ENCODE assay signal across 24 cellular contexts in the genomic region with DNA sequence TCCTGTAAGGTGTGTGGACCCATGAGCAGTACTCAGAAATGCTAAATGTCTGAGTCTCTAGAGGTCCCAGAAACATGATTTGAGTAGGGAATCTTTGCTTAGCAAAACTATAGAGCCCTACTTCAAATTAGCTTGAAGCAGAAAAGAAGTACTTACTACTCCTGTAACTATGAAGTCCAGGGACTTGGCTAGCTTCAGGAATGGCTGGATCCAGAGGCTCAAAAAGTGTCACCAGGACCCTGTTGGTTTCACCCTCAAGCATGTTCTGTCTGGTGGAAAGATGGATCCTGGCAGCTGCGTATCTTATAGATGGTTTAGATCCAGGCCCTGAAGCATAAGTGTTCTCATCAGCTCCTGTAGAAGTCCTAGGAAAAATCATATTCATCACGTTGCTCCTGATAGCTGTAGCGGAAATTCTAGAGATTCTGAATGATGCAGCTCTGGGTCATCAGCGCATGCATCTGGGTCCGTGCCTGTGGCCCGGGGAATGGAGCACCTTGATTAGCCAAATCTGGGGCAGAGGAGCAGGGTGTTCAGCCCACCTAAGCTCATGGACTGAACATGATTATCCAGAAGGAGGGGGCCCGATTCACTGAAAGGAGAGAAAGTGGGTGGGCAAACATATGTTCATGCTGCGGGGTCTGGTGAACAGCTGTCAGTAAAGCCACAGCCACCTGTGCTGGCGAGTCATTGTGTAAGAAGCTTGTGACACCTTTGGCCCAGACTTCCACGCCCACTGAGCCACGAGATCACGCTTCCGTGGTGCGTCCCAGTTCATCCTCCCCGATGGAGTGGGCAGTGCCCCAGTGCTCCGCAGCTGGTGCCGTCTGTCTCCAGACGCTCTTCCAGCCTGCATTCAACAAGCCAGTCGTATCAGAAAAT.
A peak's percentile ranks its signal among the peaks of the same experiment; 100 is the strongest.
DNase-seq lines count a peak whose midpoint lies in the region; ATAC-seq and TF ChIP-seq lines count a peak whose summit lies in the region.
"Had no signal": no experiment of that assay in that cellular context is flagged by ENCODE, and none has a peak within 500 bp of the region (broad histone marks: within the 10 kb centered on the region; RNA-seq: fewer than 3 reads in every experiment).

No MANE protein-coding gene starts in this region.

- POLR2A ChIA-PET in activated CD8-positive, alpha-beta T cell treated with anti-CD3 and anti-CD28 coated beads for 36 hours (lab: Charles Lee), result interaction anchor here (0.6 kb wide), 1 partner anchor 799 kb away, joined by 3 read pairs; no protein-coding TSS in a partner anchor
- POLR2A ChIA-PET in activated CD8-positive, alpha-beta T cell treated with anti-CD3 and anti-CD28 coated beads, Interleukin-2, amount 10 ng/mL, durations not matched to agents 7 days and 5 days (lab: Charles Lee), result no interaction called here

- peaks cover 36% of the 10 kb centered on the region for H3K4me1 Mint-ChIP-seq in activated CD8-positive, alpha-beta T cell treated with anti-CD3 and anti-CD28 coated beads for 36 hours (ENCODE audit: low read depth)
- H3K4me1 Mint-ChIP-seq in activated CD8-positive, alpha-beta T cell treated with anti-CD3 and anti-CD28 coated beads, Interleukin-2, amount 10 ng/mL, durations not matched to agents 7 days and 5 days (ENCODE audit: low read depth), result peaks cover 38% of the 10 kb centered on the region
- H3K4me1 Mint-ChIP-seq in activated T-helper 2 cell treated with anti-CD3 and anti-CD28 coated beads, Interferon-gamma antibody, Interleukin-2, Interleukin-4, amounts not matched to agents 10 μg/mL and 5 μg/mL and 100 μg/mL, durations not matched to agents 14 hours and 24 hours and 36 hours (ENCODE audit: low read depth), result peaks cover 73% of the 10 kb centered on the region

- peak overlapping the region; percentile 14 for H3K4me2 ChIP-seq in skeletal muscle satellite cell (ENCODE audit: low read length)

- TF ChIP-seq CTCF in activated CD8-positive, alpha-beta T cell treated with anti-CD3 and anti-CD28 coated beads for 36 hours (IDR thresholded peaks at IDR 0.05), result no peak

- no peak overlapping the region for H3K9ac ChIP-seq in skeletal muscle satellite cell (ENCODE audit: low read depth, low read length)
- H3K9ac ChIP-seq: GM23248 had no signal

- no peak overlapping the region for H3K4me3 Mint-ChIP-seq in activated CD8-positive, alpha-beta T cell treated with anti-CD3 and anti-CD28 coated beads for 36 hours
- H3K4me3 Mint-ChIP-seq in activated CD8-positive, alpha-beta T cell treated with anti-CD3 and anti-CD28 coated beads, Interleukin-2, amount 10 ng/mL, durations not matched to agents 7 days and 5 days, result no peak overlapping the region
- no peak overlapping the region for H3K4me3 Mint-ChIP-seq in activated T-helper 2 cell treated with anti-CD3 and anti-CD28 coated beads, Interferon-gamma antibody, Interleukin-2, Interleukin-4, amounts not matched to agents 10 μg/mL and 5 μg/mL and 100 μg/mL, durations not matched to agents 14 hours and 24 hours and 36 hours (ENCODE audit: low read depth)
- H3K4me3 Mint-ChIP-seq: activated naive CD4-positive, alpha-beta T cell treated with anti-CD3 and anti-CD28 coated beads for 36 hours; memory B cell; stimulated activated naive CD8-positive, alpha-beta T cell treated with anti-CD3 and anti-CD28 coated beads, Interleukin-15, Interleukin-2, amounts not matched to agents 100 ng/mL and 50 ng/mL, for 24 hours; T-helper 2 cell treated with Interferon-gamma antibody and Interleukin-4, amounts not matched to agents 5 μg/mL and 100 μg/mL, for 36 hours had no signal

- no peaks in the 10 kb centered on the region for H3K27me3 Mint-ChIP-seq in activated CD8-positive, alpha-beta T cell treated with anti-CD3 and anti-CD28 coated beads for 36 hours
- no peaks in the 10 kb centered on the region for H3K27me3 Mint-ChIP-seq in activated CD8-positive, alpha-beta T cell treated with anti-CD3 and anti-CD28 coated beads, Interleukin-2, amount 10 ng/mL, durations not matched to agents 7 days and 5 days (ENCODE audit: low read depth)
- no peaks in the 10 kb centered on the region for H3K27me3 Mint-ChIP-seq in activated T-helper 2 cell treated with anti-CD3 and anti-CD28 coated beads, Interferon-gamma antibody, Interleukin-2, Interleukin-4, amounts not matched to agents 10 μg/mL and 5 μg/mL and 100 μg/mL, durations not matched to agents 14 hours and 24 hours and 36 hours (ENCODE audit: low read depth)
- H3K27me3 Mint-ChIP-seq: memory B cell; stimulated activated naive CD8-positive, alpha-beta T cell treated with anti-CD3 and anti-CD28 coated beads, Interleukin-15, Interleukin-2, amounts not matched to agents 100 ng/mL and 50 ng/mL, for 24 hours had no signal

- H3K27me3 ChIP-seq in skeletal muscle satellite cell (ENCODE audit: control insufficient read depth, insufficient read depth, low read length), result no peaks in the 10 kb centered on the region
- H3K27me3 ChIP-seq: foreskin keratinocyte, MG63, vagina had no signal

- peak; percentile 25 for DNase-seq in activated CD8-positive, alpha-beta T cell treated with anti-CD3 and anti-CD28 coated beads for 36 hours
- no peak for DNase-seq in activated CD8-positive, alpha-beta T cell treated with anti-CD3 and anti-CD28 coated beads, Interleukin-2, amount 10 ng/mL, durations not matched to agents 7 days and 5 days
- DNase-seq in NCI-H524 (lab: John Stamatoyannopoulos, UW) (peak; percentile 94 to 99), NCI-H526 treated with DMSO at 0.1 percent for 48 hours (lab: John Stamatoyannopoulos, UW) (no peak), SIG-M5 (lab: John Stamatoyannopoulos, UW) (no peak)
- DNase-seq in activated T-helper 2 cell treated with anti-CD3 and anti-CD28 coated beads, Interferon-gamma antibody, Interleukin-2, Interleukin-4, amounts not matched to agents 10 μg/mL and 5 μg/mL and 100 μg/mL, durations not matched to agents 14 hours and 24 hours and 36 hours (ENCODE audit: low spot score), result no peak
- DNase-seq: activated naive CD4-positive, alpha-beta T cell treated with anti-CD3 and anti-CD28 coated beads for 36 hours; amniotic stem cell; DMS79; foreskin keratinocyte; GM23248; left cardiac atrium; MG63; NCI-H1436; NCI-H510A treated with DMSO at 0.1 percent for 48 hours; stimulated activated CD4-positive, alpha-beta T cell treated with anti-CD3 and anti-CD28 coated beads, Interleukin-4, amount 100 ng/mL, for 24 hours had no signal

- H3K4me1 ChIP-seq in skeletal muscle satellite cell (ENCODE audit: control insufficient read depth, insufficient read depth, low read length), result peaks cover 27% of the 10 kb centered on the region

- no peaks in the 10 kb centered on the region for H3K36me3 ChIP-seq in skeletal muscle satellite cell (ENCODE audit: insufficient read depth, low read length)
- H3K36me3 ChIP-seq: MG63, vagina had no signal

- no peak for ATAC-seq in activated CD8-positive, alpha-beta T cell treated with anti-CD3 and anti-CD28 coated beads for 36 hours
- ATAC-seq in activated CD8-positive, alpha-beta T cell treated with anti-CD3 and anti-CD28 coated beads, Interleukin-2, amount 10 ng/mL, durations not matched to agents 7 days and 5 days, result no peak
- ATAC-seq in GM19328 (IDR thresholded peaks at IDR 0.05; ENCODE audit: unreplicated experiment), result no peak
- ATAC-seq: esophagus mucosa, foreskin keratinocyte had no signal

- H3K36me3 Mint-ChIP-seq in activated CD8-positive, alpha-beta T cell treated with anti-CD3 and anti-CD28 coated beads for 36 hours (ENCODE audit: low read depth), result no peaks in the 10 kb centered on the region
- H3K36me3 Mint-ChIP-seq in activated CD8-positive, alpha-beta T cell treated with anti-CD3 and anti-CD28 coated beads, Interleukin-2, amount 10 ng/mL, durations not matched to agents 7 days and 5 days (ENCODE audit: low read depth), result no peaks in the 10 kb centered on the region
- H3K36me3 Mint-ChIP-seq in activated T-helper 2 cell treated with anti-CD3 and anti-CD28 coated beads, Interferon-gamma antibody, Interleukin-2, Interleukin-4, amounts not matched to agents 10 μg/mL and 5 μg/mL and 100 μg/mL, durations not matched to agents 14 hours and 24 hours and 36 hours (ENCODE audit: low read depth), result peaks cover 14% of the 10 kb centered on the region

- H3K9me3 Mint-ChIP-seq in activated CD8-positive, alpha-beta T cell treated with anti-CD3 and anti-CD28 coated beads for 36 hours, result no peaks in the 10 kb centered on the region
- H3K9me3 Mint-ChIP-seq in activated CD8-positive, alpha-beta T cell treated with anti-CD3 and anti-CD28 coated beads, Interleukin-2, amount 10 ng/mL, durations not matched to agents 7 days and 5 days (ENCODE audit: insufficient read depth), result no peaks in the 10 kb centered on the region
- H3K9me3 Mint-ChIP-seq in activated T-helper 2 cell treated with anti-CD3 and anti-CD28 coated beads, Interferon-gamma antibody, Interleukin-2, Interleukin-4, amounts not matched to agents 10 μg/mL and 5 μg/mL and 100 μg/mL, durations not matched to agents 14 hours and 24 hours and 36 hours, result no peaks in the 10 kb centered on the region
- H3K9me3 Mint-ChIP-seq: activated naive CD4-positive, alpha-beta T cell treated with anti-CD3 and anti-CD28 coated beads for 36 hours; memory B cell; stimulated activated naive CD8-positive, alpha-beta T cell treated with anti-CD3 and anti-CD28 coated beads, Interleukin-15, Interleukin-2, amounts not matched to agents 100 ng/mL and 50 ng/mL, for 24 hours; T-helper 2 cell treated with Interferon-gamma antibody and Interleukin-4, amounts not matched to agents 5 μg/mL and 100 μg/mL, for 36 hours had no signal

- intact Hi-C loops in activated CD8-positive, alpha-beta T cell treated with anti-CD3 and anti-CD28 coated beads for 36 hours (cut with micrococcal nuclease), result no loop called here
- intact Hi-C loops in activated T-helper 2 cell treated with anti-CD3 and anti-CD28 coated beads, Interferon-gamma antibody, Interleukin-2, Interleukin-4, amounts not matched to agents 10 μg/mL and 5 μg/mL and 100 μg/mL, durations not matched to agents 14 hours and 24 hours and 36 hours (cut with micrococcal nuclease), result no loop called here

- H3K27ac Mint-ChIP-seq in activated CD8-positive, alpha-beta T cell treated with anti-CD3 and anti-CD28 coated beads for 36 hours, result no peak overlapping the region
- H3K27ac Mint-ChIP-seq in activated CD8-positive, alpha-beta T cell treated with anti-CD3 and anti-CD28 coated beads, Interleukin-2, amount 10 ng/mL, durations not matched to agents 7 days and 5 days, result no peak overlapping the region
- peak overlapping the region; percentile 48 for H3K27ac Mint-ChIP-seq in activated T-helper 2 cell treated with anti-CD3 and anti-CD28 coated beads, Interferon-gamma antibody, Interleukin-2, Interleukin-4, amounts not matched to agents 10 μg/mL and 5 μg/mL and 100 μg/mL, durations not matched to agents 14 hours and 24 hours and 36 hours
- H3K27ac Mint-ChIP-seq: activated naive CD4-positive, alpha-beta T cell treated with anti-CD3 and anti-CD28 coated beads for 36 hours; stimulated activated naive CD8-positive, alpha-beta T cell treated with anti-CD3 and anti-CD28 coated beads, Interleukin-15, Interleukin-2, amounts not matched to agents 100 ng/mL and 50 ng/mL, for 24 hours; T-helper 2 cell treated with Interferon-gamma antibody and Interleukin-4, amounts not matched to agents 5 μg/mL and 100 μg/mL, for 36 hours had no signal

- H3K4me3 ChIP-seq in skeletal muscle satellite cell (ENCODE audit: low read length), result no peak overlapping the region
- H3K4me3 ChIP-seq: GM23248, MG63, SK-N-MC, vagina had no signal

- H3K9me3 ChIP-seq in skeletal muscle satellite cell (replicated peaks; ENCODE audit: low read length), result no peaks in the 10 kb centered on the region
- H3K9me3 ChIP-seq: MG63, vagina had no signal

- CTCF ChIA-PET in activated CD8-positive, alpha-beta T cell treated with anti-CD3 and anti-CD28 coated beads for 36 hours (lab: Charles Lee), result interaction anchor here (1.4 to 2.8 kb wide), 2 partner anchors 10 to 30 kb away, joined by 4 to 12 read pairs; no protein-coding TSS in a partner anchor
- CTCF ChIA-PET in activated CD8-positive, alpha-beta T cell treated with anti-CD3 and anti-CD28 coated beads, Interleukin-2, amount 10 ng/mL, durations not matched to agents 7 days and 5 days (lab: Charles Lee), result no interaction called here

Comparison
In these comparisons a context has a peak if more than half of its experiments do, and no peak if none do; other contexts are left out.
1. DNase-seq: peak in activated CD8-positive, alpha-beta T cell treated with anti-CD3 and anti-CD28 coated beads for 36 hours (single experiment) and NCI-H524 (2 of 2); none in activated CD8-positive, alpha-beta T cell treated with anti-CD3 and anti-CD28 coated beads, Interleukin-2, amount 10 ng/mL, durations not matched to agents 7 days and 5 days (single experiment), activated T-helper 2 cell treated with anti-CD3 and anti-CD28 coated beads, Interferon-gamma antibody, Interleukin-2, Interleukin-4, amounts not matched to agents 10 μg/mL and 5 μg/mL and 100 μg/mL, durations not matched to agents 14 hours and 24 hours and 36 hours (single experiment), NCI-H526 treated with DMSO at 0.1 percent for 48 hours (single experiment) and SIG-M5 (single experiment).